In genomic region chr2:113966171-113966570, GRCh38 we compare ENCODE assay signal across 21 cellular contexts.
DNase-seq lines count a peak whose midpoint lies in the region; ATAC-seq, FAIRE-seq and TF ChIP-seq lines count a peak whose summit lies in the region.
"Had no signal": no experiment of that assay in that cellular context is flagged by ENCODE, and none has a peak within 500 bp of the region (broad histone marks: within the 10 kb centered on the region; RNA-seq: fewer than 3 reads in every experiment).

No MANE protein-coding gene starts in this region.

- intact Hi-C loops in activated naive CD4-positive, alpha-beta T cell treated with anti-CD3 and anti-CD28 coated beads for 36 hours (cut with micrococcal nuclease): no loop called here
- intact Hi-C loops in endothelial cell of umbilical vein (cut with micrococcal nuclease): loop anchor here (5.0 kb wide), 2 partner anchors 74 to 209 kb away; partner anchors contain the start of genes ACTR3 and SLC35F5

- no peaks in the 10 kb centered on the region for H3K9me3 Mint-ChIP-seq in activated naive CD4-positive, alpha-beta T cell treated with anti-CD3 and anti-CD28 coated beads for 36 hours
- no peaks in the 10 kb centered on the region for H3K9me3 Mint-ChIP-seq in stimulated activated effector memory CD8-positive, alpha-beta T cell treated with anti-CD3 and anti-CD28 coated beads, Interleukin-12 subunit alpha, Interleukin-12 subunit beta, amount 100 ng/mL, for 72 hours

- peak overlapping the region; percentile 49 for H3K27ac ChIP-seq in endothelial cell of umbilical vein (ENCODE audit: insufficient read depth, low read depth, low read length)
- H3K27ac ChIP-seq: BLaER1, heart left ventricle, HL-60, ovary, SJCRH30, thoracic aorta had no signal

- dilution Hi-C loops in endothelial cell of umbilical vein (cut with MboI; ENCODE audit: extremely low pct_ligation_motif_present, low sequenced_read_pairs): no loop called here

- no peaks in the 10 kb centered on the region for H3K9me3 ChIP-seq in endothelial cell of umbilical vein (replicated peaks; ENCODE audit: control insufficient read depth, insufficient read depth, low read length)
- H3K9me3 ChIP-seq: BLaER1, body of pancreas, heart left ventricle, ovary, SJCRH30, thoracic aorta had no signal

- no peak for FAIRE-seq in endothelial cell of umbilical vein (lab: Jason Lieb, UNC)

- no peak overlapping the region for H3K4me3 ChIP-seq in endothelial cell of umbilical vein (replicated peaks in 1 of 3; ENCODE audit: insufficient read depth in 1 of 3, low read depth in 1 of 3, low read length in 3 of 3)
- H3K4me3 ChIP-seq: BLaER1, body of pancreas, heart left ventricle, ovary, SJCRH30, thoracic aorta had no signal

- peaks cover 4 to 9% of the 10 kb centered on the region in 2 experiments for H3K36me3 ChIP-seq in endothelial cell of umbilical vein (ENCODE audit: control insufficient read depth in 2 of 2, extremely low read depth in 1 of 2, insufficient read depth in 2 of 2, low read length in 2 of 2)
- H3K36me3 ChIP-seq: BLaER1, ovary, thoracic aorta had no signal

- H3K79me2 ChIP-seq in endothelial cell of umbilical vein (ENCODE audit: control insufficient read depth, insufficient read depth, low read length): no peaks in the 10 kb centered on the region

- peak overlapping the region; percentile 20 for H3K9ac ChIP-seq in endothelial cell of umbilical vein (replicated peaks; ENCODE audit: extremely low read depth, insufficient read depth, low read length)
- H3K9ac ChIP-seq: BLaER1 had no signal

- DNase-seq in activated naive CD4-positive, alpha-beta T cell treated with anti-CD3 and anti-CD28 coated beads for 36 hours: no peak
- no peak for DNase-seq in activated naive CD4-positive, alpha-beta T cell (lab: John Stamatoyannopoulos, UW)
- DNase-seq in NCI-H1436 treated with DMSO at 0.1 percent for 48 hours (lab: John Stamatoyannopoulos, UW) (peak; percentile 6), endothelial cell of umbilical vein (ENCODE audit: low read depth, low spot score) (no peak), NCI-H187 (lab: John Stamatoyannopoulos, UW) (no peak), globus pallidus (ENCODE audit: low spot score) (no peak)
- no peak for DNase-seq in stimulated activated effector memory CD8-positive, alpha-beta T cell treated with anti-CD3 and anti-CD28 coated beads, Interleukin-12 subunit alpha, Interleukin-12 subunit beta, amount 100 ng/mL, for 72 hours (ENCODE audit: low spot score in 2 of 2)
- DNase-seq: heart left ventricle; left cardiac atrium; NCI-H1048; NCI-H2029; NCI-H446 treated with DMSO at 0.1 percent for 48 hours; ovary; stimulated activated naive CD4-positive, alpha-beta T cell treated with Interleukin-2 at 50 U/mL for 16 hours had no signal

- no peaks in the 10 kb centered on the region for H4K20me1 ChIP-seq in endothelial cell of umbilical vein (replicated peaks; ENCODE audit: control insufficient read depth, extremely low read depth, insufficient read depth, low read length)
- H4K20me1 ChIP-seq: BLaER1 had no signal

- H3K4me2 ChIP-seq in endothelial cell of umbilical vein (ENCODE audit: insufficient read depth, low read length): no peak overlapping the region
- H3K4me2 ChIP-seq: BLaER1 had no signal

- no peaks in the 10 kb centered on the region for H3K27me3 Mint-ChIP-seq in activated naive CD4-positive, alpha-beta T cell treated with anti-CD3 and anti-CD28 coated beads for 36 hours (ENCODE audit: low read depth)
- H3K27me3 Mint-ChIP-seq: activated CD4-positive, alpha-beta T cell treated with anti-CD3 and anti-CD28 coated beads for 36 hours had no signal

- no peak for ATAC-seq in stimulated activated effector memory CD8-positive, alpha-beta T cell treated with anti-CD3 and anti-CD28 coated beads, Interleukin-12 subunit alpha, Interleukin-12 subunit beta, amount 100 ng/mL, for 72 hours
- no peak for ATAC-seq in GM18502 (IDR thresholded peaks at IDR 0.05; ENCODE audit: poor library complexity, unreplicated experiment)

- TF ChIP-seq CTCF in endothelial cell of umbilical vein (IDR thresholded peaks at IDR 0.05; ENCODE audit: extremely low read depth in 1 of 2, insufficient read depth in 1 of 2, low read depth in 1 of 2, low read length in 2 of 2): no peak

- no peak overlapping the region for H3K4me3 Mint-ChIP-seq in activated naive CD4-positive, alpha-beta T cell treated with anti-CD3 and anti-CD28 coated beads for 36 hours
- no peak overlapping the region for H3K4me3 Mint-ChIP-seq in stimulated activated effector memory CD8-positive, alpha-beta T cell treated with anti-CD3 and anti-CD28 coated beads, Interleukin-12 subunit alpha, Interleukin-12 subunit beta, amount 100 ng/mL, for 72 hours
- H3K4me3 Mint-ChIP-seq: activated CD4-positive, alpha-beta T cell treated with anti-CD3 and anti-CD28 coated beads for 36 hours had no signal

- POLR2A ChIA-PET in endothelial cell of umbilical vein (lab: Charles Lee): no interaction called here

- no peak overlapping the region for H2AFZ ChIP-seq in endothelial cell of umbilical vein (ENCODE audit: low read depth, low read length)

- H3K36me3 Mint-ChIP-seq in activated naive CD4-positive, alpha-beta T cell treated with anti-CD3 and anti-CD28 coated beads for 36 hours (ENCODE audit: low read depth): peaks cover 6% of the 10 kb centered on the region
- H3K36me3 Mint-ChIP-seq in stimulated activated effector memory CD8-positive, alpha-beta T cell treated with anti-CD3 and anti-CD28 coated beads, Interleukin-12 subunit alpha, Interleukin-12 subunit beta, amount 100 ng/mL, for 72 hours: peaks cover 28% of the 10 kb centered on the region

- peak overlapping the region; percentile 26 for H3K27ac Mint-ChIP-seq in activated naive CD4-positive, alpha-beta T cell treated with anti-CD3 and anti-CD28 coated beads for 36 hours
- H3K27ac Mint-ChIP-seq in stimulated activated effector memory CD8-positive, alpha-beta T cell treated with anti-CD3 and anti-CD28 coated beads, Interleukin-12 subunit alpha, Interleukin-12 subunit beta, amount 100 ng/mL, for 72 hours: peak overlapping the region; percentile 7

- CTCF ChIA-PET in activated naive CD4-positive, alpha-beta T cell treated with anti-CD3 and anti-CD28 coated beads for 36 hours (lab: Charles Lee): interaction anchor here (1.1 to 5.0 kb wide), 6 partner anchors 10 to 77 kb away, joined by 3 to 37 read pairs (median 6); partner anchors contain the start of gene ACTR3
- CTCF ChIA-PET in endothelial cell of umbilical vein (lab: Charles Lee): interaction anchor here (1.6 to 2.2 kb wide), 3 partner anchors 9 to 14 kb away, joined by 4 to 11 read pairs (median 9); no protein-coding TSS in a partner anchor

- H3K27me3 ChIP-seq in endothelial cell of umbilical vein (ENCODE audit: control insufficient read depth in 2 of 2, insufficient read depth in 2 of 2, low read length in 2 of 2): no peaks in the 10 kb centered on the region
- H3K27me3 ChIP-seq: BLaER1, body of pancreas, heart left ventricle, ovary, SJCRH30 had no signal

- no TSS peak for BruUV-seq in endothelial cell of umbilical vein (replicated peaks; lab: Mats Ljungman, UMichigan)

- H3K4me1 ChIP-seq in endothelial cell of umbilical vein (ENCODE audit: control insufficient read depth, extremely low read depth, insufficient read depth, low read length): peaks cover 15% of the 10 kb centered on the region
- H3K4me1 ChIP-seq: BLaER1 had no signal

- H3K4me1 Mint-ChIP-seq in activated naive CD4-positive, alpha-beta T cell treated with anti-CD3 and anti-CD28 coated beads for 36 hours (ENCODE audit: low read depth): peaks cover 28% of the 10 kb centered on the region
- H3K4me1 Mint-ChIP-seq in stimulated activated effector memory CD8-positive, alpha-beta T cell treated with anti-CD3 and anti-CD28 coated beads, Interleukin-12 subunit alpha, Interleukin-12 subunit beta, amount 100 ng/mL, for 72 hours: no peaks in the 10 kb centered on the region

- H3K9me1 ChIP-seq in endothelial cell of umbilical vein (replicated peaks; ENCODE audit: control insufficient read depth, extremely low read depth, insufficient read depth, low read length): no peaks in the 10 kb centered on the region

- no peak for TF ChIP-seq POLR2A in endothelial cell of umbilical vein (IDR thresholded peaks at IDR 0.05; ENCODE audit: low read depth, low read length)

TF ChIP-seq in endothelial cell of umbilical vein, 7 proteins besides CTCF, POLR2A, EP300 and RAD21:
- TF ChIP-seq POLR2AphosphoS5 (IDR thresholded peaks at IDR 0.05; ENCODE audit: insufficient read depth, low read depth, low read length): no peak
- TF ChIP-seq MYC (IDR thresholded peaks at IDR 0.05; ENCODE audit: low read depth, low read length): no peak
